22 cellular contexts compared by ENCODE assay signal in genomic region chr2:61238221-61238620, GRCh38.
DNase-seq lines count a peak whose midpoint lies in the region; ATAC-seq, FAIRE-seq and TF ChIP-seq lines count a peak whose summit lies in the region.
"Had no signal": no experiment of that assay in that cellular context is flagged by ENCODE, and none has a peak within 500 bp of the region (broad histone marks: within the 10 kb centered on the region; RNA-seq: fewer than 3 reads in every experiment).

No MANE protein-coding gene starts in this region.

- H3K4me2 ChIP-seq in hepatocyte, result no peak overlapping the region

- no peaks in the 10 kb centered on the region for H3K9me3 Mint-ChIP-seq in CD4-positive, CD25-positive, alpha-beta regulatory T cell
- H3K9me3 Mint-ChIP-seq in activated CD4-positive, alpha-beta memory T cell treated with anti-CD3 and anti-CD28 coated beads, Interleukin-2, amount 10 ng/mL, durations not matched to agents 7 days and 5 days, result no peaks in the 10 kb centered on the region
- H3K9me3 Mint-ChIP-seq: nephron had no signal

- H3K36me3 Mint-ChIP-seq in CD4-positive, CD25-positive, alpha-beta regulatory T cell, result peaks cover 37% of the 10 kb centered on the region
- H3K36me3 Mint-ChIP-seq in activated CD4-positive, alpha-beta memory T cell treated with anti-CD3 and anti-CD28 coated beads, Interleukin-2, amount 10 ng/mL, durations not matched to agents 7 days and 5 days (ENCODE audit: low read depth), result peaks cover 50% of the 10 kb centered on the region

- peak overlapping the region; percentile 55 for H3K27ac ChIP-seq in CD4-positive, CD25-positive, alpha-beta regulatory T cell (ENCODE audit: insufficient read depth, low read length, poor library complexity, severe bottlenecking)
- H3K27ac ChIP-seq in hepatocyte, result no peak overlapping the region
- H3K27ac ChIP-seq: SJCRH30 had no signal

- peaks cover 31% of the 10 kb centered on the region for H3K36me3 ChIP-seq in CD4-positive, CD25-positive, alpha-beta regulatory T cell (ENCODE audit: control insufficient read depth, insufficient read depth, low read length)
- no peaks in the 10 kb centered on the region for H3K36me3 ChIP-seq in hepatocyte (replicated peaks; ENCODE audit: insufficient read depth, low read depth)

- H3K79me2 ChIP-seq in hepatocyte, result no peaks in the 10 kb centered on the region

- TF ChIP-seq CTCF in GM12865 (IDR thresholded peaks at IDR 0.05; ENCODE audit: insufficient read depth, low read depth, low read length, missing control alignments) (no peak), hepatocyte (IDR thresholded peaks at IDR 0.05; ENCODE audit: poor library complexity) (no peak)

- peak in 1 of 3 donors; percentile 78 for DNase-seq in CD4-positive, CD25-positive, alpha-beta regulatory T cell
- DNase-seq in GM12865 (ENCODE audit: low read depth) (peak; percentile 21), frontal cortex (ENCODE audit: low spot score in 2 of 2) (no peak), SKM-1 (lab: John Stamatoyannopoulos, UW; ENCODE audit: unreplicated experiment) (no peak), T1000 (lab: John Stamatoyannopoulos, UW) (no peak), hepatocyte (ENCODE audit: low spot score) (no peak)
- no peak for DNase-seq in activated CD4-positive, alpha-beta memory T cell treated with anti-CD3 and anti-CD28 coated beads, Interleukin-2, amount 10 ng/mL, durations not matched to agents 7 days and 5 days
- no peak for DNase-seq in activated T-cell treated with anti-CD3 and anti-CD28 coated beads, Interleukin-2, amount 50 U/mL, for 48 hours
- DNase-seq: Caco-2; cerebellar nuclear complex; EL; mammary epithelial cell; NCI-H1048; NCI-H2081 treated with DMSO at 0.1 percent for 48 hours; NCI-H524 treated with DMSO at 0.1 percent for 48 hours; stimulated activated CD4-positive, alpha-beta T cell treated with anti-CD3 and anti-CD28 coated beads, Interleukin-2, amount 100 ng/mL, for 48 hours; T-helper 9 cell had no signal

- 93% methylated on average over 1 of the region's 1 CpG for WGBS in hepatocyte (ENCODE audit: low lambda C conversion rate, missing lambda C conversion rate)

- POLR2A ChIA-PET in activated CD4-positive, alpha-beta memory T cell treated with anti-CD3 and anti-CD28 coated beads, Interleukin-2, amount 10 ng/mL, durations not matched to agents 7 days and 5 days (lab: Charles Lee), result interaction anchor here (0.9 to 3.8 kb wide), 3 partner anchors 12 to 301 kb away, joined by 3 to 37 read pairs (median 4); no protein-coding TSS in a partner anchor

- peak; percentile 73 to 76 for ATAC-seq in CD4-positive, CD25-positive, alpha-beta regulatory T cell (ENCODE audit: low read depth in 2 of 2)
- ATAC-seq: HCT116 had no signal

- peak overlapping the region; percentile 54 for H3K4me3 ChIP-seq in CD4-positive, CD25-positive, alpha-beta regulatory T cell (ENCODE audit: low read depth, low read length)
- H3K4me3 ChIP-seq in GM12865 (ENCODE audit: low read depth, low read length), result no peak overlapping the region
- H3K4me3 ChIP-seq in hepatocyte, result no peak overlapping the region
- H3K4me3 ChIP-seq: SJCRH30 had no signal

- CTCF ChIA-PET in activated CD4-positive, alpha-beta memory T cell treated with anti-CD3 and anti-CD28 coated beads, Interleukin-2, amount 10 ng/mL, durations not matched to agents 7 days and 5 days (lab: Charles Lee), result interaction anchor here (3.4 kb wide), 1 partner anchor 17 kb away, joined by 8 read pairs; no protein-coding TSS in a partner anchor

- H2AFZ ChIP-seq in hepatocyte, result no peak overlapping the region

- peaks cover 21% of the 10 kb centered on the region for H3K4me1 ChIP-seq in CD4-positive, CD25-positive, alpha-beta regulatory T cell (ENCODE audit: control insufficient read depth, insufficient read depth, low read length, poor library complexity, severe bottlenecking)
- no peaks in the 10 kb centered on the region for H3K4me1 ChIP-seq in hepatocyte (ENCODE audit: insufficient read depth)
- H3K4me1 ChIP-seq: Caco-2, SJCRH30 had no signal

- H3K27me3 ChIP-seq in CD4-positive, CD25-positive, alpha-beta regulatory T cell (ENCODE audit: control insufficient read depth, insufficient read depth, low read length), result no peaks in the 10 kb centered on the region
- no peaks in the 10 kb centered on the region for H3K27me3 ChIP-seq in hepatocyte
- H3K27me3 ChIP-seq: SJCRH30 had no signal

- H3K4me3 Mint-ChIP-seq in CD4-positive, CD25-positive, alpha-beta regulatory T cell, result peak overlapping the region in 3 of 4 donors; percentile 1 to 59 (median 49)
- H3K4me3 Mint-ChIP-seq in activated CD4-positive, alpha-beta memory T cell treated with anti-CD3 and anti-CD28 coated beads, Interleukin-2, amount 10 ng/mL, durations not matched to agents 7 days and 5 days, result peak overlapping the region; percentile 47
- H3K4me3 Mint-ChIP-seq: nephron had no signal

- no peaks in the 10 kb centered on the region for H3K9me2 ChIP-seq in hepatocyte (replicated peaks; ENCODE audit: insufficient read depth)

- peak; percentile 21 for FAIRE-seq in frontal cortex (lab: Jason Lieb, UNC)
- FAIRE-seq: islet of Langerhans, urothelium cell line had no signal

- peak overlapping the region; percentile 4 to 100 (median 91) for H3K27ac Mint-ChIP-seq in CD4-positive, CD25-positive, alpha-beta regulatory T cell
- peak overlapping the region; percentile 88 for H3K27ac Mint-ChIP-seq in activated CD4-positive, alpha-beta memory T cell treated with anti-CD3 and anti-CD28 coated beads, Interleukin-2, amount 10 ng/mL, durations not matched to agents 7 days and 5 days

- no peaks in the 10 kb centered on the region for H3K9me3 ChIP-seq in CD4-positive, CD25-positive, alpha-beta regulatory T cell (ENCODE audit: control insufficient read depth in 2 of 2, low read length in 2 of 2)
- H3K9me3 ChIP-seq in hepatocyte (ENCODE audit: low read depth), result no peaks in the 10 kb centered on the region
- H3K9me3 ChIP-seq: Caco-2, SJCRH30 had no signal

- H3K4me1 Mint-ChIP-seq in CD4-positive, CD25-positive, alpha-beta regulatory T cell, result peaks cover 17 to 34% (median 20%) of the 10 kb centered on the region in 4 donors
- H3K4me1 Mint-ChIP-seq in activated CD4-positive, alpha-beta memory T cell treated with anti-CD3 and anti-CD28 coated beads, Interleukin-2, amount 10 ng/mL, durations not matched to agents 7 days and 5 days, result peaks cover 41% of the 10 kb centered on the region
- H3K4me1 Mint-ChIP-seq: nephron had no signal

- H4K20me1 ChIP-seq in hepatocyte (ENCODE audit: insufficient read depth, poor library complexity, severe bottlenecking), result no peaks in the 10 kb centered on the region

- no peaks in the 10 kb centered on the region for H3K27me3 Mint-ChIP-seq in CD4-positive, CD25-positive, alpha-beta regulatory T cell
- no peaks in the 10 kb centered on the region for H3K27me3 Mint-ChIP-seq in activated CD4-positive, alpha-beta memory T cell treated with anti-CD3 and anti-CD28 coated beads, Interleukin-2, amount 10 ng/mL, durations not matched to agents 7 days and 5 days
